In the genomic region with DNA sequence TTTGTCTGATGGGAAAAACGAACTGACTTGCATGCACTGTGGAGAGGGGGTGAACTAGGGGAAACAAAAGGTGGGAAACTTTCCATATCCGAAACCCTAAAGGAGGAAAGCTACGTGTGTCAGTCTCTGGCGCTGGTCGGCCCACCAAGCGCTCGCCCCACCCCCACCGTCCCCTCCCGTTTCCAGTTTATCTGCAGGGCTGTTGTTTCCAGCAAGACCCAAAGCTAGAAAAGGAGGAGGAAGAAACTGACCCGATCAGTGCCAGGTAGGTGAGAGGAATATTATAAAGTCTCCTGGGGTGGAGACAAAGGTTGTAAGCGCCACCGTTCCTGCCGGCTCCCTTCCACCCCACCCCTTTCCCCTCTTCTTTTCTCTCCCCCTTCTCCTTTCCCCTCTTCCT, we compare ENCODE assay signal across 2 cellular contexts.
A peak's percentile ranks its signal among the peaks of the same experiment; 100 is the strongest.
TF ChIP-seq lines count a peak whose summit lies in the region.

No MANE protein-coding gene starts in this region.

TF ChIP-seq in GM23338, 12 proteins besides CTCF, POLR2A, EP300 and RAD21 (continued from another document):
- no peak for TF ChIP-seq CREB1 (CRISPR knock-in tag; IDR thresholded peaks at IDR 0.05; ENCODE audit: low read depth)
- TF ChIP-seq ZNF331 (CRISPR knock-in tag; IDR thresholded peaks at IDR 0.05; ENCODE audit: low read depth): no peak
- no peak for TF ChIP-seq JUNB (IDR thresholded peaks at IDR 0.05; ENCODE audit: unreplicated experiment)
- TF ChIP-seq, protein P1, sequence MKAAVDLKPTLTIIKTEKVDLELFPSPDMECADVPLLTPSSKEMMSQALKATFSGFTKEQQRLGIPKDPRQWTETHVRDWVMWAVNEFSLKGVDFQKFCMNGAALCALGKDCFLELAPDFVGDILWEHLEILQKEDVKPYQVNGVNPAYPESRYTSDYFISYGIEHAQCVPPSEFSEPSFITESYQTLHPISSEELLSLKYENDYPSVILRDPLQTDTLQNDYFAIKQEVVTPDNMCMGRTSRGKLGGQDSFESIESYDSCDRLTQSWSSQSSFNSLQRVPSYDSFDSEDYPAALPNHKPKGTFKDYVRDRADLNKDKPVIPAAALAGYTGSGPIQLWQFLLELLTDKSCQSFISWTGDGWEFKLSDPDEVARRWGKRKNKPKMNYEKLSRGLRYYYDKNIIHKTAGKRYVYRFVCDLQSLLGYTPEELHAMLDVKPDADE (IDR thresholded peaks at IDR 0.05): no peak

TF ChIP-seq in neural cell, 6 proteins besides CTCF, POLR2A, EP300 and RAD21 (continued from another document):
- TF ChIP-seq MXI1 (conservative IDR thresholded peaks at IDR 0.05; ENCODE audit: poor library complexity, severe bottlenecking): peak; percentile 4
